Comparison of ENCODE assay signal across 11 cellular contexts in genomic region chr6:41636803-41637178, GRCh38. TPM values are rescaled to one million over a fixed set of nuclear protein-coding genes. Genes with fewer than 3 reads are reported as not detected.
DNase-seq lines count a peak whose midpoint lies in the region; ATAC-seq and TF ChIP-seq lines count a peak whose summit lies in the region.
"Had no signal": no experiment of that assay in that cellular context is flagged by ENCODE, and none has a peak within 500 bp of the region (broad histone marks: within the 10 kb centered on the region; RNA-seq: fewer than 3 reads in every experiment).

No MANE protein-coding gene starts in this region.

- H3K36me3 ChIP-seq in iPS DF 6.9 (ENCODE audit: control insufficient read depth, insufficient read depth, low read length) (no peaks in the 10 kb centered on the region), prostate gland (no peaks in the 10 kb centered on the region)
- H3K36me3 ChIP-seq: SJSA1 had no signal

- no CpG with 5 or more reads among the region's 30 CpGs for WGBS in iPS DF 6.9 (ENCODE audit: insufficient coverage, insufficient read length)
- WGBS in prostate gland: 17% methylated on average over 26 of the region's 30 CpGs

- H3K9me3 Mint-ChIP-seq in activated T-helper 17 cell treated with anti-CD3 and anti-CD28 coated beads, Interleukin-2, amount 50 U/mL, for 72 hours: no peaks in the 10 kb centered on the region

- DNase-seq in EH (ENCODE audit: low read depth) (peak; percentile 19), iPS DF 6.9 (ENCODE audit: low read depth, low spot score) (no peak), prostate gland (ENCODE audit: low spot score) (peak; percentile 73), NCI-H1436 treated with DMSO at 0.1 percent for 48 hours (lab: John Stamatoyannopoulos, UW) (no peak), D341Med (ENCODE audit: low spot score) (no peak), NCI-H1694 (lab: John Stamatoyannopoulos, UW) (no peak)
- DNase-seq: activated gamma-delta T cell treated with Interleukin-2 at 50 U/mL for 16 hours, GM23248 had no signal

- no peak overlapping the region for H3K27ac ChIP-seq in iPS DF 6.9 (ENCODE audit: low read length)
- peak overlapping the region in 1 of 2 donors; percentile 58 for H3K27ac ChIP-seq in prostate gland
- H3K27ac ChIP-seq: GM23248, SJSA1 had no signal

- no peak for TF ChIP-seq CTCF in prostate gland (IDR thresholded peaks at IDR 0.05)

- peak; percentile 64 for TF ChIP-seq POLR2A in prostate gland (IDR thresholded peaks at IDR 0.05)

- peaks cover 35% of the 10 kb centered on the region for H3K27me3 Mint-ChIP-seq in activated T-helper 17 cell treated with anti-CD3 and anti-CD28 coated beads, Interleukin-2, amount 50 U/mL, for 72 hours

- intact Hi-C loops in prostate gland (cut with DNase I): no loop called here

- H3K27me3 ChIP-seq in iPS DF 6.9 (ENCODE audit: control insufficient read depth, insufficient read depth, low read length) (peaks cover 2% of the 10 kb centered on the region; the same call in 1 of the 2 replicates), prostate gland (replicated peaks; ENCODE audit: insufficient read depth) (no peaks in the 10 kb centered on the region)

- no peak for ATAC-seq in activated T-helper 17 cell treated with anti-CD3 and anti-CD28 coated beads, Interleukin-2, amount 50 U/mL, for 72 hours (replicated peaks)
- ATAC-seq in GM18858 (IDR thresholded peaks at IDR 0.05; ENCODE audit: unreplicated experiment): no peak

- no peaks in the 10 kb centered on the region for H3K36me3 Mint-ChIP-seq in activated T-helper 17 cell treated with anti-CD3 and anti-CD28 coated beads, Interleukin-2, amount 50 U/mL, for 72 hours (ENCODE audit: low read depth)

- H3K4me3 ChIP-seq in iPS DF 6.9 (ENCODE audit: low read length): peak overlapping the region; percentile 81; the same call in 1 of the 2 replicates
- H3K4me3 ChIP-seq in prostate gland: peak overlapping the region; percentile 3 to 47
- H3K4me3 ChIP-seq: GM23248, SJSA1 had no signal

- peak overlapping the region; percentile 29 for H3K4me3 Mint-ChIP-seq in activated T-helper 17 cell treated with anti-CD3 and anti-CD28 coated beads, Interleukin-2, amount 50 U/mL, for 72 hours

- H3K4me1 ChIP-seq in iPS DF 6.9 (ENCODE audit: control insufficient read depth, insufficient read depth, low read length): peaks cover 12% of the 10 kb centered on the region
- H3K4me1 ChIP-seq in prostate gland (replicated peaks): peaks cover 4% of the 10 kb centered on the region

- H3K4me1 Mint-ChIP-seq in activated T-helper 17 cell treated with anti-CD3 and anti-CD28 coated beads, Interleukin-2, amount 50 U/mL, for 72 hours: no peaks in the 10 kb centered on the region

- H3K27ac Mint-ChIP-seq in activated T-helper 17 cell treated with anti-CD3 and anti-CD28 coated beads, Interleukin-2, amount 50 U/mL, for 72 hours: no peak overlapping the region

- H3K9me3 ChIP-seq in iPS DF 6.9 (ENCODE audit: control insufficient read depth, insufficient read depth, low read length) (no peaks in the 10 kb centered on the region), prostate gland (no peaks in the 10 kb centered on the region)
- H3K9me3 ChIP-seq: SJSA1 had no signal

RNA-seq across cellular contexts. Expression of gene MDFI, which starts 1.5 kb away (rescaled TPM):
- not detected for total RNA-seq in activated T-helper 17 cell treated with anti-CD3 and anti-CD28 coated beads, Interleukin-2, amount 50 U/mL, for 72 hours
- 10 to 100 TPM; 31.8 to 77.9 TPM for total RNA-seq in prostate gland
- total RNA-seq: GM23248, SJSA1 had no signal

Comparison
In these comparisons a context has a peak if more than half of its experiments do, and no peak if none do; other contexts are left out.
1. DNase-seq: peak in EH (single experiment) and prostate gland (single experiment); none in iPS DF 6.9 (single experiment), NCI-H1436 treated with DMSO at 0.1 percent for 48 hours (single experiment), D341Med (single experiment) and NCI-H1694 (single experiment).
2. RNA of gene MDFI, which starts 1.5 kb away (total RNA-seq): 31.8 to 77.9 TPM in prostate gland; not detected in activated T-helper 17 cell treated with anti-CD3 and anti-CD28 coated beads, Interleukin-2, amount 50 U/mL, for 72 hours; every median in the first group is over 10 times any median in the second.